ENCODE assay signal across 2 cellular contexts in genomic region chr15:98001663-98002194, GRCh38.
TF ChIP-seq lines count a peak whose summit lies in the region.

No MANE protein-coding gene starts in this region.

TF ChIP-seq in HepG2, 621 proteins besides CTCF, POLR2A, EP300 and RAD21 (continues in another document):
- TF ChIP-seq TARDBP (CRISPR knock-in tag; IDR thresholded peaks at IDR 0.05) (no peak), ZNF10 (CRISPR knock-in tag; IDR thresholded peaks at IDR 0.05; ENCODE audit: borderline replicate concordance, low read depth) (no peak), ARNT (IDR thresholded peaks at IDR 0.05) (no peak), SOX6 (IDR thresholded peaks at IDR 0.05) (0 out of 2 replicates have a peak, but pooled peaks have one; percentile 23), SOX6 (CRISPR knock-in tag; IDR thresholded peaks at IDR 0.05) (no peak), PLRG1 (conservative IDR thresholded peaks at IDR 0.05) (no peak), ZNF331 (CRISPR knock-in tag; IDR thresholded peaks at IDR 0.05) (no peak), ZNF503 (CRISPR knock-in tag; IDR thresholded peaks at IDR 0.05) (no peak), FOXO1 (CRISPR knock-in tag; IDR thresholded peaks at IDR 0.05) (no peak), ZBTB7A (CRISPR knock-in tag; IDR thresholded peaks at IDR 0.05) (0 out of 2 replicates have a peak, but pooled peaks have one; percentile 51), FOXP1 (IDR thresholded peaks at IDR 0.05) (peak; percentile 26; the same call in 1 of the 2 replicates), FOXP1 (CRISPR knock-in tag; IDR thresholded peaks at IDR 0.05) (no peak), ZBTB40 (IDR thresholded peaks at IDR 0.05) (0 out of 2 replicates have a peak, but pooled peaks have one; percentile 13), ZBTB40 (CRISPR knock-in tag; IDR thresholded peaks at IDR 0.05) (no peak), ZNF282 (IDR thresholded peaks at IDR 0.05; ENCODE audit: partially characterized antibody) (peak; percentile 70), ZSCAN9 (CRISPR knock-in tag; IDR thresholded peaks at IDR 0.05; ENCODE audit: borderline replicate concordance) (no peak), ZBTB2 (CRISPR knock-in tag; IDR thresholded peaks at IDR 0.05; ENCODE audit: low read depth) (no peak), CBX1 (IDR thresholded peaks at IDR 0.05; ENCODE audit: low read depth) (no peak), GATA4 (IDR thresholded peaks at IDR 0.05; ENCODE audit: borderline replicate concordance, low read depth) (no peak)

TF ChIP-seq in GM12878, 131 proteins besides CTCF, POLR2A, EP300 and RAD21:
- no peak for TF ChIP-seq TARDBP (IDR thresholded peaks at IDR 0.05; ENCODE audit: borderline replicate concordance)
- no peak for TF ChIP-seq NKRF (conservative IDR thresholded peaks at IDR 0.05)
- TF ChIP-seq HDAC2 (IDR thresholded peaks at IDR 0.05), result no peak
